9 cellular contexts compared by ENCODE assay signal in the genomic region with DNA sequence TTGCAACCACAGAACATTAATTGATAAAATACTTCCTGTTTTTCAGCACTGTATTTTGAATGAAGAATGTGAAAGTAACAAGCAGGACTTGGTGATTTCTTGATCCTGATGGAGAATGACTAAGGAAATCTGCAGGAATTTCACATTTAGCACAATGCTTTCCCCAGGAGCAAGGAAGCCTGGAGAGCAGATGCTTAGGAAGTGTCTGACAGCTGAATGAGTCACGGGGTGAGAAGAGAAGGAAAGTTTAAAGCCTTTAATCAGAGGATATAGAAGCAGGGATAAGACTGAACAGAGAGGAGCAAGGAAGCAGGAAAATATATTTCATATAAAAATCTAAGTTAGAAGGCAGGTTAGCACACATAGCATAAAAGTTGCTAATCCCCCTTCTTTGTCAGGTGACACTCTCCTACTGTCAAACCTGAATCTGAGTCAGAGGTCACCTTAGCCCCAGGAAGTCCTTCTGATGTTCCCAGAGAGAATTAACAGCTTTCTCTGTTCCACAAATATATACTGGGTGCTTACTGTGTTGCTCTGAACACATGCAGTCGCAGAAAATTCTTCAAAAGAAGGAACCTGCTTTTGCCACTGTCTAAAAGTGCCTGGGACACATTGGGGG. TPM values are rescaled to one million over a fixed set of nuclear protein-coding genes. Genes with fewer than 3 reads are reported as not detected.
DNase-seq lines count a peak whose midpoint lies in the region; ATAC-seq, FAIRE-seq and TF ChIP-seq lines count a peak whose summit lies in the region.
"Had no signal": no experiment of that assay in that cellular context is flagged by ENCODE, and none has a peak within 500 bp of the region (broad histone marks: within the 10 kb centered on the region; RNA-seq: fewer than 3 reads in every experiment).

No MANE protein-coding gene starts in this region.

- CTCF ChIA-PET in HEK293T (lab: Yijun Ruan, JAX) = no interaction called here

- POLR2A ChIA-PET in HEK293T (lab: Yijun Ruan, JAX) = no interaction called here

- H3K4me3 Mint-ChIP-seq in GM23338 = no peak overlapping the region

- ATAC-seq in GM23338 (no peak), HG03432 (IDR thresholded peaks at IDR 0.05; ENCODE audit: unreplicated experiment) (no peak)

- H3F3A ChIP-seq in GM23338 (replicated peaks; ENCODE audit: low read depth) = no peaks in the 10 kb centered on the region

- TF ChIP-seq CTCF in GM23338 (conservative IDR thresholded peaks at IDR 0.05; ENCODE audit: low read depth in 2 of 2) = no peak

- H3K4me2 ChIP-seq in GM23338 = peak overlapping the region; percentile 52

- no peak overlapping the region for H3K4me3 ChIP-seq in GM23338

- peaks cover 10% of the 10 kb centered on the region for H3K27me3 Mint-ChIP-seq in GM23338 (ENCODE audit: insufficient read depth, low read depth, poor library complexity)

- no peak overlapping the region for H2AFZ ChIP-seq in GM23338

- FAIRE-seq in RCC 7860 (lab: Jason Lieb, UNC) = peak; percentile 77

- H3K27ac ChIP-seq in GM23338 (ENCODE audit: low read depth) = peak overlapping the region; percentile 36; the same call in 1 of the 2 replicates

- no peak for DNase-seq in GM23338 (ENCODE audit: low spot score)
- DNase-seq in RCC 7860 (ENCODE audit: low spot score) = peak; percentile 69
- DNase-seq in fibroblast of the conjunctiva (ENCODE audit: low read depth) = peak; percentile 23
- DNase-seq in putamen (ENCODE audit: low spot score) = peak; percentile 13
- no peak for DNase-seq in HEK293T (ENCODE audit: extremely low spot score)
- DNase-seq in T1000 (lab: John Stamatoyannopoulos, UW) = no peak
- no peak for DNase-seq in activated CD4-positive, alpha-beta T cell treated with anti-CD3 and anti-CD28 coated beads, Interleukin-2, amount 50 U/mL, for 1 hour
- DNase-seq: NCI-H526 had no signal

- no peaks in the 10 kb centered on the region for H3K9me3 Mint-ChIP-seq in GM23338

- no peaks in the 10 kb centered on the region for H3K79me2 ChIP-seq in GM23338 (replicated peaks; ENCODE audit: insufficient read depth)

- 0 out of 3 replicates have a peak, but pooled peaks cover 3% of the 10 kb centered on the region for H3K36me3 Mint-ChIP-seq in GM23338 (ENCODE audit: low read depth)

- no peaks in the 10 kb centered on the region for H3K36me3 ChIP-seq in GM23338 (ENCODE audit: insufficient read depth)

- no peaks in the 10 kb centered on the region for H4K20me1 ChIP-seq in GM23338 (replicated peaks; ENCODE audit: insufficient read depth)

- peaks cover 55% of the 10 kb centered on the region for H3K4me1 Mint-ChIP-seq in GM23338

- H3K4me1 ChIP-seq in GM23338 (ENCODE audit: insufficient read depth) = peaks cover 58% of the 10 kb centered on the region

- no peaks in the 10 kb centered on the region for H3K27me3 ChIP-seq in GM23338 (ENCODE audit: insufficient read depth)

- H3K27ac Mint-ChIP-seq in GM23338 = peak overlapping the region; percentile 15; the same call in 1 of the 2 replicates

- H3K9me2 ChIP-seq in GM23338 (ENCODE audit: insufficient read depth) = peaks cover 16% of the 10 kb centered on the region; the same call in 1 of the 2 replicates

TF ChIP-seq in GM23338, 12 proteins besides CTCF, POLR2A, EP300 and RAD21:
- TF ChIP-seq CREB1 (CRISPR knock-in tag; IDR thresholded peaks at IDR 0.05; ENCODE audit: low read depth) (no peak), ZNF114 (CRISPR knock-in tag; IDR thresholded peaks at IDR 0.05) (no peak)
- TF ChIP-seq, protein P1, sequence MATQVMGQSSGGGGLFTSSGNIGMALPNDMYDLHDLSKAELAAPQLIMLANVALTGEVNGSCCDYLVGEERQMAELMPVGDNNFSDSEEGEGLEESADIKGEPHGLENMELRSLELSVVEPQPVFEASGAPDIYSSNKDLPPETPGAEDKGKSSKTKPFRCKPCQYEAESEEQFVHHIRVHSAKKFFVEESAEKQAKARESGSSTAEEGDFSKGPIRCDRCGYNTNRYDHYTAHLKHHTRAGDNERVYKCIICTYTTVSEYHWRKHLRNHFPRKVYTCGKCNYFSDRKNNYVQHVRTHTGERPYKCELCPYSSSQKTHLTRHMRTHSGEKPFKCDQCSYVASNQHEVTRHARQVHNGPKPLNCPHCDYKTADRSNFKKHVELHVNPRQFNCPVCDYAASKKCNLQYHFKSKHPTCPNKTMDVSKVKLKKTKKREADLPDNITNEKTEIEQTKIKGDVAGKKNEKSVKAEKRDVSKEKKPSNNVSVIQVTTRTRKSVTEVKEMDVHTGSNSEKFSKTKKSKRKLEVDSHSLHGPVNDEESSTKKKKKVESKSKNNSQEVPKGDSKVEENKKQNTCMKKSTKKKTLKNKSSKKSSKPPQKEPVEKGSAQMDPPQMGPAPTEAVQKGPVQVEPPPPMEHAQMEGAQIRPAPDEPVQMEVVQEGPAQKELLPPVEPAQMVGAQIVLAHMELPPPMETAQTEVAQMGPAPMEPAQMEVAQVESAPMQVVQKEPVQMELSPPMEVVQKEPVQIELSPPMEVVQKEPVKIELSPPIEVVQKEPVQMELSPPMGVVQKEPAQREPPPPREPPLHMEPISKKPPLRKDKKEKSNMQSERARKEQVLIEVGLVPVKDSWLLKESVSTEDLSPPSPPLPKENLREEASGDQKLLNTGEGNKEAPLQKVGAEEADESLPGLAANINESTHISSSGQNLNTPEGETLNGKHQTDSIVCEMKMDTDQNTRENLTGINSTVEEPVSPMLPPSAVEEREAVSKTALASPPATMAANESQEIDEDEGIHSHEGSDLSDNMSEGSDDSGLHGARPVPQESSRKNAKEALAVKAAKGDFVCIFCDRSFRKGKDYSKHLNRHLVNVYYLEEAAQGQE (IDR thresholded peaks at IDR 0.05; ENCODE audit: unreplicated experiment) = no peak

TF ChIP-seq in HEK293T, 16 proteins besides CTCF, POLR2A, EP300 and RAD21:
- TF ChIP-seq L3MBTL2 (conservative IDR thresholded peaks at IDR 0.05) = no peak
- no peak for TF ChIP-seq ZNF384 (IDR thresholded peaks at IDR 0.05)
- no peak for TF ChIP-seq TARDBP (IDR thresholded peaks at IDR 0.05)
- TF ChIP-seq LEF1 (IDR thresholded peaks at IDR 0.05; ENCODE audit: borderline replicate concordance) = no peak
- no peak for TF ChIP-seq ARNT (IDR thresholded peaks at IDR 0.05)
- no peak for TF ChIP-seq FOXA1 (IDR thresholded peaks at IDR 0.05)
- no peak for TF ChIP-seq SP1 (IDR thresholded peaks at IDR 0.05)
- TF ChIP-seq SUZ12 (IDR thresholded peaks at IDR 0.05) = no peak
- no peak for TF ChIP-seq BHLHE40 (IDR thresholded peaks at IDR 0.05; ENCODE audit: borderline replicate concordance)
- TF ChIP-seq FOXM1 (IDR thresholded peaks at IDR 0.05; ENCODE audit: borderline replicate concordance) = no peak

RNA-seq across cellular contexts. Expression of a gene that starts 59.7 kb away (rescaled TPM):
- total RNA-seq in GM23338 (2014; rRNA removed; shearing (Covaris generic)) = 10.5 and 11.1 TPM in 2 replicates
- 3.3 and 3.9 TPM in 2 replicates for polyA plus RNA-seq in GM23338 (2016; fragmentation: Nextera tagmentation; extraction: Ambion mirVana)

Comparison
In these comparisons a context has a peak if more than half of its experiments do, and no peak if none do; other contexts are left out.
1. DNase-seq: peak in RCC 7860 (single experiment), fibroblast of the conjunctiva (single experiment) and putamen (single experiment); none in GM23338 (single experiment), HEK293T (single experiment), T1000 (single experiment) and activated CD4-positive, alpha-beta T cell treated with anti-CD3 and anti-CD28 coated beads, Interleukin-2, amount 50 U/mL, for 1 hour (single experiment).